ENCODE assay signal across 19 cellular contexts in the genomic region with DNA sequence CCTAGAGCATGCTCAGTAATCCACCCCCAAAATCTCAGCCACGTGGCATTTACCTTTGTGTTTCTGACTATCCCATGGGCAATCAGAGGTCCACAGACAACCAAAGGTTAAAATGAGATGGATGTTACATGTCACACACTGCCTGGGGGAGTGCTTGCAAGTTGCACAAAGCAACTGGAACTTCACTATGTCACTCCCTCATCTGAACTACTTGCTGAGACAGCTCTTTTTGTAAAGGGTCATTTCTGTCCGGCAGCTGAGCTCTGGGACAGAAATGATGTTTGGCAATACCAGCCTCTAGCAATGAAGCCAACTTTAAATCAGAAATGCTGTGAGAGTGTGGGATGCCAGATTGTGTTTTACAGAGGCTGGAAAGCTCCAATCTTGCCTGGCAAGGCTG.
DNase-seq lines count a peak whose midpoint lies in the region; ATAC-seq and TF ChIP-seq lines count a peak whose summit lies in the region.
"Had no signal": no experiment of that assay in that cellular context is flagged by ENCODE, and none has a peak within 500 bp of the region (broad histone marks: within the 10 kb centered on the region; RNA-seq: fewer than 3 reads in every experiment).

No MANE protein-coding gene starts in this region.

- no peaks in the 10 kb centered on the region for H3K4me1 ChIP-seq in Panc1 (ENCODE audit: control insufficient read depth, insufficient read depth, low read length)
- H3K4me1 ChIP-seq: A549; BLaER1 treated with 17β-estradiol and CSF1 and Interleukin-3, amounts not matched to agents 10 nM and 100 nM; Caco-2 had no signal

- H3K27me3 Mint-ChIP-seq in activated CD4-positive, alpha-beta T cell treated with anti-CD3 and anti-CD28 coated beads, Interleukin-2, amount 10 ng/mL, durations not matched to agents 24 days and 14 days = no peaks in the 10 kb centered on the region
- H3K27me3 Mint-ChIP-seq in activated CD4-positive, alpha-beta T cell treated with anti-CD3 and anti-CD28 coated beads for 36 hours = no peaks in the 10 kb centered on the region
- peaks cover 12% of the 10 kb centered on the region for H3K27me3 Mint-ChIP-seq in stimulated activated memory B cell treated with anti-CD40 and anti-IgM and Interleukin-4, amounts not matched to agents 10 μg/mL and 1 μg/mL and 100 μg/mL, for 72 hours
- peaks cover 7 to 11% of the 10 kb centered on the region in 2 donors for H3K27me3 Mint-ChIP-seq in stimulated activated naive B cell treated with anti-CD40 and anti-IgM and Interleukin-4, amounts not matched to agents 10 μg/mL and 1 μg/mL and 100 μg/mL, for 72 hours
- H3K27me3 Mint-ChIP-seq: B cell; CD4-positive, alpha-beta T cell had no signal

- no TSS peak for BruUV-seq in Panc1 (replicated peaks; lab: Mats Ljungman, UMichigan)

- CTCF ChIA-PET in activated CD4-positive, alpha-beta T cell treated with anti-CD3 and anti-CD28 coated beads for 36 hours (lab: Charles Lee) = no interaction called here
- CTCF ChIA-PET in Panc1 (lab: Charles Lee) = no interaction called here

- H3K27ac Mint-ChIP-seq in activated CD4-positive, alpha-beta T cell treated with anti-CD3 and anti-CD28 coated beads, Interleukin-2, amount 10 ng/mL, durations not matched to agents 24 days and 14 days = no peak overlapping the region
- no peak overlapping the region for H3K27ac Mint-ChIP-seq in activated CD4-positive, alpha-beta T cell treated with anti-CD3 and anti-CD28 coated beads for 36 hours
- no peak overlapping the region for H3K27ac Mint-ChIP-seq in stimulated activated memory B cell treated with anti-CD40 and anti-IgM and Interleukin-4, amounts not matched to agents 10 μg/mL and 1 μg/mL and 100 μg/mL, for 72 hours
- no peak overlapping the region for H3K27ac Mint-ChIP-seq in stimulated activated naive B cell treated with anti-CD40 and anti-IgM and Interleukin-4, amounts not matched to agents 10 μg/mL and 1 μg/mL and 100 μg/mL, for 72 hours
- H3K27ac Mint-ChIP-seq: B cell; CD4-positive, alpha-beta T cell; CD8-positive, alpha-beta T cell had no signal

- H3K9me3 Mint-ChIP-seq in activated CD4-positive, alpha-beta T cell treated with anti-CD3 and anti-CD28 coated beads, Interleukin-2, amount 10 ng/mL, durations not matched to agents 24 days and 14 days = no peaks in the 10 kb centered on the region
- no peaks in the 10 kb centered on the region for H3K9me3 Mint-ChIP-seq in activated CD4-positive, alpha-beta T cell treated with anti-CD3 and anti-CD28 coated beads for 36 hours (ENCODE audit: low read depth)
- no peaks in the 10 kb centered on the region for H3K9me3 Mint-ChIP-seq in stimulated activated memory B cell treated with anti-CD40 and anti-IgM and Interleukin-4, amounts not matched to agents 10 μg/mL and 1 μg/mL and 100 μg/mL, for 72 hours
- no peaks in the 10 kb centered on the region for H3K9me3 Mint-ChIP-seq in stimulated activated naive B cell treated with anti-CD40 and anti-IgM and Interleukin-4, amounts not matched to agents 10 μg/mL and 1 μg/mL and 100 μg/mL, for 72 hours
- H3K9me3 Mint-ChIP-seq: CD4-positive, alpha-beta T cell; CD8-positive, alpha-beta T cell had no signal

- H3K27me3 ChIP-seq in Panc1 (ENCODE audit: control insufficient read depth, insufficient read depth, low read length) = no peaks in the 10 kb centered on the region
- H3K27me3 ChIP-seq: BLaER1 treated with 17β-estradiol and CSF1 and Interleukin-3, amounts not matched to agents 10 nM and 100 nM had no signal

- no peak overlapping the region for H3K4me3 ChIP-seq in Panc1 (ENCODE audit: low read depth in 2 of 2, low read length in 2 of 2)
- H3K4me3 ChIP-seq: A549; BLaER1 treated with 17β-estradiol and CSF1 and Interleukin-3, amounts not matched to agents 10 nM and 100 nM had no signal

- no peak overlapping the region for H3K27ac ChIP-seq in Panc1 (ENCODE audit: low read length)
- H3K27ac ChIP-seq: 22Rv1; A549; BLaER1 treated with 17β-estradiol and CSF1 and Interleukin-3, amounts not matched to agents 10 nM and 100 nM; C4-2B had no signal

- no peaks in the 10 kb centered on the region for H3K4me1 Mint-ChIP-seq in activated CD4-positive, alpha-beta T cell treated with anti-CD3 and anti-CD28 coated beads, Interleukin-2, amount 10 ng/mL, durations not matched to agents 24 days and 14 days
- no peaks in the 10 kb centered on the region for H3K4me1 Mint-ChIP-seq in activated CD4-positive, alpha-beta T cell treated with anti-CD3 and anti-CD28 coated beads for 36 hours
- H3K4me1 Mint-ChIP-seq in stimulated activated memory B cell treated with anti-CD40 and anti-IgM and Interleukin-4, amounts not matched to agents 10 μg/mL and 1 μg/mL and 100 μg/mL, for 72 hours = no peaks in the 10 kb centered on the region
- H3K4me1 Mint-ChIP-seq in stimulated activated naive B cell treated with anti-CD40 and anti-IgM and Interleukin-4, amounts not matched to agents 10 μg/mL and 1 μg/mL and 100 μg/mL, for 72 hours = no peaks in the 10 kb centered on the region
- H3K4me1 Mint-ChIP-seq: B cell had no signal

- no peaks in the 10 kb centered on the region for H3K36me3 ChIP-seq in Panc1 (ENCODE audit: control insufficient read depth, insufficient read depth, low read length)
- H3K36me3 ChIP-seq: BLaER1 treated with 17β-estradiol and CSF1 and Interleukin-3, amounts not matched to agents 10 nM and 100 nM had no signal

- no peak for TF ChIP-seq CTCF in Panc1 (IDR thresholded peaks at IDR 0.05)

- ATAC-seq in activated CD4-positive, alpha-beta T cell treated with anti-CD3 and anti-CD28 coated beads for 36 hours = no peak
- ATAC-seq in Panc1 (peak; percentile 26; the same call in 1 of the 2 replicates), sciatic nerve (peak; percentile 65)
- no peak for ATAC-seq in stimulated activated memory B cell treated with anti-CD40 and anti-IgM and Interleukin-4, amounts not matched to agents 10 μg/mL and 1 μg/mL and 100 μg/mL, for 72 hours
- no peak for ATAC-seq in stimulated activated naive B cell treated with anti-CD40 and anti-IgM and Interleukin-4, amounts not matched to agents 10 μg/mL and 1 μg/mL and 100 μg/mL, for 72 hours (replicated peaks)
- ATAC-seq: CD8-positive, alpha-beta T cell had no signal

- no peak overlapping the region for H3K4me3 Mint-ChIP-seq in activated CD4-positive, alpha-beta T cell treated with anti-CD3 and anti-CD28 coated beads, Interleukin-2, amount 10 ng/mL, durations not matched to agents 24 days and 14 days
- H3K4me3 Mint-ChIP-seq in activated CD4-positive, alpha-beta T cell treated with anti-CD3 and anti-CD28 coated beads for 36 hours = no peak overlapping the region
- H3K4me3 Mint-ChIP-seq in stimulated activated memory B cell treated with anti-CD40 and anti-IgM and Interleukin-4, amounts not matched to agents 10 μg/mL and 1 μg/mL and 100 μg/mL, for 72 hours = no peak overlapping the region
- H3K4me3 Mint-ChIP-seq in stimulated activated naive B cell treated with anti-CD40 and anti-IgM and Interleukin-4, amounts not matched to agents 10 μg/mL and 1 μg/mL and 100 μg/mL, for 72 hours = no peak overlapping the region
- H3K4me3 Mint-ChIP-seq: B cell; CD4-positive, alpha-beta T cell; CD8-positive, alpha-beta T cell had no signal

- POLR2A ChIA-PET in activated CD4-positive, alpha-beta T cell treated with anti-CD3 and anti-CD28 coated beads for 36 hours (lab: Charles Lee) = no interaction called here
- POLR2A ChIA-PET in Panc1 (lab: Charles Lee) = no interaction called here

- intact Hi-C loops in activated CD4-positive, alpha-beta T cell treated with anti-CD3 and anti-CD28 coated beads, Interleukin-2, amount 10 ng/mL, durations not matched to agents 24 days and 14 days (cut with micrococcal nuclease) = no loop called here
- intact Hi-C loops in activated CD4-positive, alpha-beta T cell treated with anti-CD3 and anti-CD28 coated beads for 36 hours (cut with DNase I, micrococcal nuclease) = no loop called here
- intact Hi-C loops in Panc1 (cut with micrococcal nuclease; ENCODE audit: unreplicated experiment) (no loop called here), sciatic nerve (cut with DNase I) (no loop called here)

- DNase-seq in activated CD4-positive, alpha-beta T cell treated with anti-CD3 and anti-CD28 coated beads, Interleukin-2, amount 10 ng/mL, durations not matched to agents 24 days and 14 days = peak; percentile 40
- DNase-seq in activated CD4-positive, alpha-beta T cell treated with anti-CD3 and anti-CD28 coated beads for 36 hours = no peak
- DNase-seq in Panc1 (ENCODE audit: low read depth, low spot score) (no peak), inferior parietal cortex (ENCODE audit: extremely low spot score) (peak; percentile 33), sciatic nerve (ENCODE audit: low spot score) (no peak)
- DNase-seq in stimulated activated naive B cell treated with anti-CD40 and anti-IgM and Interleukin-4, amounts not matched to agents 10 μg/mL and 1 μg/mL and 100 μg/mL, for 72 hours = no peak
- DNase-seq: AML-193; Caco-2; Calu3; CD4-positive, alpha-beta T cell; CD8-positive, alpha-beta T cell; DMS79 treated with DMSO at 0.1 percent for 48 hours; GF-D8 had no signal

- H3K9me3 ChIP-seq in Panc1 (ENCODE audit: control insufficient read depth, insufficient read depth, low read depth, low read length) = no peaks in the 10 kb centered on the region
- H3K9me3 ChIP-seq: A549; BLaER1 treated with 17β-estradiol and CSF1 and Interleukin-3, amounts not matched to agents 10 nM and 100 nM; Caco-2 had no signal

- in situ Hi-C loops in Panc1 (cut with HindIII; ENCODE audit: low pct_unique_long_range_greater_than_20kb, low sequenced_read_pairs) = no loop called here

- H3K36me3 Mint-ChIP-seq in activated CD4-positive, alpha-beta T cell treated with anti-CD3 and anti-CD28 coated beads, Interleukin-2, amount 10 ng/mL, durations not matched to agents 24 days and 14 days (ENCODE audit: low read depth) = no peaks in the 10 kb centered on the region
- no peaks in the 10 kb centered on the region for H3K36me3 Mint-ChIP-seq in activated CD4-positive, alpha-beta T cell treated with anti-CD3 and anti-CD28 coated beads for 36 hours (ENCODE audit: low read depth)
- no peaks in the 10 kb centered on the region for H3K36me3 Mint-ChIP-seq in stimulated activated memory B cell treated with anti-CD40 and anti-IgM and Interleukin-4, amounts not matched to agents 10 μg/mL and 1 μg/mL and 100 μg/mL, for 72 hours
- H3K36me3 Mint-ChIP-seq in stimulated activated naive B cell treated with anti-CD40 and anti-IgM and Interleukin-4, amounts not matched to agents 10 μg/mL and 1 μg/mL and 100 μg/mL, for 72 hours = no peaks in the 10 kb centered on the region
- H3K36me3 Mint-ChIP-seq: CD8-positive, alpha-beta T cell had no signal

Comparison
In these comparisons a context has a peak if more than half of its experiments do, and no peak if none do; other contexts are left out.
1. DNase-seq: peak in activated CD4-positive, alpha-beta T cell treated with anti-CD3 and anti-CD28 coated beads, Interleukin-2, amount 10 ng/mL, durations not matched to agents 24 days and 14 days (single experiment) and inferior parietal cortex (single experiment); none in activated CD4-positive, alpha-beta T cell treated with anti-CD3 and anti-CD28 coated beads for 36 hours (single experiment), Panc1 (single experiment), sciatic nerve (single experiment) and stimulated activated naive B cell treated with anti-CD40 and anti-IgM and Interleukin-4, amounts not matched to agents 10 μg/mL and 1 μg/mL and 100 μg/mL, for 72 hours (single experiment).
2. ATAC-seq: peak in Panc1 (single experiment) and sciatic nerve (single experiment); none in activated CD4-positive, alpha-beta T cell treated with anti-CD3 and anti-CD28 coated beads for 36 hours (single experiment), stimulated activated memory B cell treated with anti-CD40 and anti-IgM and Interleukin-4, amounts not matched to agents 10 μg/mL and 1 μg/mL and 100 μg/mL, for 72 hours (single experiment) and stimulated activated naive B cell treated with anti-CD40 and anti-IgM and Interleukin-4, amounts not matched to agents 10 μg/mL and 1 μg/mL and 100 μg/mL, for 72 hours (0 of 2).